Comparison of ENCODE assay signal across 8 cellular contexts in genomic region chr21:45138199-45139002, GRCh38.
DNase-seq lines count a peak whose midpoint lies in the region; ATAC-seq and TF ChIP-seq lines count a peak whose summit lies in the region.

No MANE protein-coding gene starts in this region.

- H4K20me1 ChIP-seq in Loucy (ENCODE audit: insufficient read depth, low read length, poor library complexity, severe bottlenecking): no peaks in the 10 kb centered on the region

- H3K36me3 Mint-ChIP-seq in immature natural killer cell: peaks cover 0 to 5% (median 3%) of the 10 kb centered on the region in 3 donors

- no peak overlapping the region for H3K4me3 Mint-ChIP-seq in immature natural killer cell

- H3K79me2 ChIP-seq in Loucy (ENCODE audit: insufficient read depth, low read length): no peaks in the 10 kb centered on the region

- H3K27ac Mint-ChIP-seq in immature natural killer cell: no peak overlapping the region

- no peaks in the 10 kb centered on the region for H3K4me1 ChIP-seq in Loucy (ENCODE audit: insufficient read depth, low read length, poor library complexity, severe bottlenecking)

- ATAC-seq in HG02759 (IDR thresholded peaks at IDR 0.05; ENCODE audit: unreplicated experiment): no peak

- H3K9ac ChIP-seq in Loucy (ENCODE audit: low read depth, low read length, poor library complexity, severe bottlenecking): no peak overlapping the region

- no peaks in the 10 kb centered on the region for H3K27me3 ChIP-seq in Loucy (ENCODE audit: insufficient read depth, low read length, poor library complexity, severe bottlenecking)

- peak; percentile 79 for TF ChIP-seq CTCF in Loucy (conservative IDR thresholded peaks at IDR 0.05; ENCODE audit: low read length)
- peak; percentile 81 for TF ChIP-seq CTCF in astrocyte of the spinal cord (IDR thresholded peaks at IDR 0.05; ENCODE audit: low read depth, low read length)

- in situ Hi-C loops in astrocyte of the spinal cord (cut with HindIII; ENCODE audit: low sequenced_read_pairs): no loop called here

- H3K4me2 ChIP-seq in Loucy (ENCODE audit: low read depth, low read length, poor library complexity, severe bottlenecking): no peak overlapping the region

- no peak overlapping the region for H2AFZ ChIP-seq in Loucy (ENCODE audit: low read length)

- H3K9me3 ChIP-seq in Loucy (ENCODE audit: insufficient read depth, low read depth, low read length): no peaks in the 10 kb centered on the region

- H3K27me3 Mint-ChIP-seq in immature natural killer cell (ENCODE audit: low read depth in 3 of 3): peaks cover 0 to 2% (median 0%) of the 10 kb centered on the region in 3 donors

- H3K36me3 ChIP-seq in Loucy (ENCODE audit: insufficient read depth, low read length): no peaks in the 10 kb centered on the region; the same call in 1 of the 2 replicates

- H3K4me3 ChIP-seq in Loucy (ENCODE audit: low read length, poor library complexity, severe bottlenecking) (no peak overlapping the region), astrocyte of the spinal cord (ENCODE audit: low read depth, low read length) (no peak overlapping the region)

- H3F3A ChIP-seq in Loucy (ENCODE audit: low read depth): no peaks in the 10 kb centered on the region

- no peaks in the 10 kb centered on the region for H3K9me3 Mint-ChIP-seq in immature natural killer cell

- H3K9me2 ChIP-seq in Loucy (replicated peaks; ENCODE audit: low read depth, low read length): no peaks in the 10 kb centered on the region

- DNase-seq in ELF-1 (ENCODE audit: low read depth, low spot score): peak; percentile 79
- peak; percentile 41 for DNase-seq in T1000 (lab: John Stamatoyannopoulos, UW)
- DNase-seq in astrocyte of the spinal cord (ENCODE audit: low read depth, low spot score): peak; percentile 58
- peak; percentile 46 to 56 (median 53) for DNase-seq in immature natural killer cell
- peak; percentile 64 for DNase-seq in stimulated activated CD4-positive, alpha-beta T cell treated with anti-CD3 and anti-CD28 coated beads, Interleukin-1b, Interleukin-23, amount 100 ng/mL, for 4 hours (ENCODE audit: low read depth in 2 of 2)
- DNase-seq in NCI-H774 (lab: John Stamatoyannopoulos, UW): no peak

- H3K4me1 Mint-ChIP-seq in immature natural killer cell: peaks cover 2 to 6% of the 10 kb centered on the region in 2 donors
